10 cellular contexts compared by ENCODE assay signal in genomic region chr12:97556201-97556824, GRCh38.
DNase-seq lines count a peak whose midpoint lies in the region; ATAC-seq and TF ChIP-seq lines count a peak whose summit lies in the region.
"Had no signal": no experiment of that assay in that cellular context is flagged by ENCODE, and none has a peak within 500 bp of the region (broad histone marks: within the 10 kb centered on the region; RNA-seq: fewer than 3 reads in every experiment).

No MANE protein-coding gene starts in this region.

- H3K4me1 ChIP-seq in SJCRH30 (peaks cover 22% of the 10 kb centered on the region), stomach (peaks cover 0 to 12% (median 10%) of the 10 kb centered on the region in 4 donors)
- H3K4me1 ChIP-seq: right lobe of liver had no signal

- no peak for TF ChIP-seq EP300 in stomach (IDR thresholded peaks at IDR 0.05)

- no peaks in the 10 kb centered on the region for H3K27me3 ChIP-seq in SJCRH30
- no peaks in the 10 kb centered on the region for H3K27me3 ChIP-seq in stomach
- H3K27me3 ChIP-seq: right lobe of liver had no signal

- intact Hi-C loops in left ventricle myocardium superior (cut with micrococcal nuclease) (no loop called here), stomach (cut with DNase I; ENCODE audit: low total_unique reads) (no loop called here)

- H3K4me3 ChIP-seq in SJCRH30 (peak overlapping the region; percentile 44), stomach (no peak overlapping the region)
- H3K4me3 ChIP-seq: right lobe of liver had no signal

- H3K27ac ChIP-seq in SJCRH30, result peak overlapping the region; percentile 77
- no peak overlapping the region for H3K27ac ChIP-seq in stomach
- H3K27ac ChIP-seq: right lobe of liver had no signal

- no peaks in the 10 kb centered on the region for H3K9me3 ChIP-seq in SJCRH30 (replicated peaks)
- no peaks in the 10 kb centered on the region for H3K9me3 ChIP-seq in stomach
- H3K9me3 ChIP-seq: right lobe of liver had no signal

- DNase-seq in NCI-H748 (lab: John Stamatoyannopoulos, UW; ENCODE audit: unreplicated experiment), result peak; percentile 31
- no peak for DNase-seq in NCI-H748 treated with DMSO at 0.1 percent for 48 hours (lab: John Stamatoyannopoulos, UW)
- DNase-seq in SJCRH30, result peak; percentile 69 to 82
- no peak for DNase-seq in left ventricle myocardium superior
- DNase-seq in stomach, result peak; percentile 33
- no peak for DNase-seq in GDM1 (lab: John Stamatoyannopoulos, UW)
- DNase-seq: right lobe of liver; stimulated activated naive CD8-positive, alpha-beta T cell treated with anti-CD3 and anti-CD28 coated beads, Interleukin-15, amount 100 ng/mL, for 72 hours had no signal

- peaks cover 2% of the 10 kb centered on the region; the same call in 1 of the 2 replicates for H3K36me3 ChIP-seq in SJCRH30
- H3K36me3 ChIP-seq in stomach, result no peaks in the 10 kb centered on the region
- H3K36me3 ChIP-seq: right lobe of liver had no signal

- 39 to 53% (median 44%) methylated on average over 7 of the region's 7 CpGs for WGBS in stomach, 5 donors

- TF ChIP-seq POLR2A in stomach (IDR thresholded peaks at IDR 0.05), result no peak

- no peak for TF ChIP-seq CTCF in stomach (IDR thresholded peaks at IDR 0.05)

- peak; percentile 69 for ATAC-seq in left ventricle myocardium superior
- no peak for ATAC-seq in HG03135 (IDR thresholded peaks at IDR 0.05; ENCODE audit: unreplicated experiment)
- no peak for ATAC-seq in activated CD4-positive, CD25-positive, alpha-beta regulatory T cell treated with anti-CD3 and anti-CD28 coated beads, Interleukin-2, amount 50 U/mL, for 24 hours
- ATAC-seq: stimulated activated naive CD8-positive, alpha-beta T cell treated with anti-CD3 and anti-CD28 coated beads, Interleukin-15, amount 100 ng/mL, for 72 hours had no signal

Comparison
In these comparisons a context has a peak if more than half of its experiments do, and no peak if none do; other contexts are left out.
1. DNase-seq: peak in NCI-H748 (single experiment), SJCRH30 (2 of 2) and stomach (single experiment); none in NCI-H748 treated with DMSO at 0.1 percent for 48 hours (single experiment), left ventricle myocardium superior (single experiment) and GDM1 (single experiment).